In genomic region chr18:63409301-63409700, GRCh38 we compare ENCODE assay signal across 14 cellular contexts. TPM values are rescaled to one million over a fixed set of nuclear protein-coding genes. Genes with fewer than 3 reads are reported as not detected.
DNase-seq lines count a peak whose midpoint lies in the region; ATAC-seq and TF ChIP-seq lines count a peak whose summit lies in the region.
"Had no signal": no experiment of that assay in that cellular context is flagged by ENCODE, and none has a peak within 500 bp of the region (broad histone marks: within the 10 kb centered on the region; RNA-seq: fewer than 3 reads in every experiment).

No MANE protein-coding gene starts in this region.

- no peak overlapping the region for H3K27ac ChIP-seq in RWPE1
- H3K27ac ChIP-seq in osteoblast (ENCODE audit: low read depth, low read length): peak overlapping the region; percentile 49
- H3K27ac ChIP-seq: A549, SJSA1, thoracic aorta had no signal

- H3K4me3 ChIP-seq in osteoblast (ENCODE audit: insufficient read depth, low read length): no peak overlapping the region
- H3K4me3 ChIP-seq: A549, SJSA1, thoracic aorta had no signal

- peaks cover 54% of the 10 kb centered on the region for H3K4me1 Mint-ChIP-seq in activated CD8-positive, alpha-beta memory T cell treated with anti-CD3 and anti-CD28 coated beads, Interleukin-2, amount 10 ng/mL, durations not matched to agents 7 days and 5 days
- peaks cover 25% of the 10 kb centered on the region for H3K4me1 Mint-ChIP-seq in MCF 10A (ENCODE audit: insufficient read depth, unreplicated experiment)

- H3K9me3 Mint-ChIP-seq in activated CD8-positive, alpha-beta memory T cell treated with anti-CD3 and anti-CD28 coated beads, Interleukin-2, amount 10 ng/mL, durations not matched to agents 7 days and 5 days (ENCODE audit: low read depth): no peaks in the 10 kb centered on the region
- no peaks in the 10 kb centered on the region for H3K9me3 Mint-ChIP-seq in MCF 10A (ENCODE audit: unreplicated experiment)

- H3K27me3 Mint-ChIP-seq in activated CD8-positive, alpha-beta memory T cell treated with anti-CD3 and anti-CD28 coated beads, Interleukin-2, amount 10 ng/mL, durations not matched to agents 7 days and 5 days: no peaks in the 10 kb centered on the region
- no peaks in the 10 kb centered on the region for H3K27me3 Mint-ChIP-seq in MCF 10A (ENCODE audit: insufficient read depth, unreplicated experiment)

- POLR2A ChIA-PET in RWPE1 (lab: Yijun Ruan, JAX; ENCODE audit: low non-redundant PET): no interaction called here
- POLR2A ChIA-PET in MCF 10A (lab: Yijun Ruan, JAX): interaction anchor here (0.7 to 4.2 kb wide), 11 partner anchors 13 to 69 kb away, joined by 3 to 85 read pairs (median 5); partner anchors contain the start of genes SERPINB5 and VPS4B

- TF ChIP-seq CTCF in RWPE1 (conservative IDR thresholded peaks at IDR 0.05; ENCODE audit: low read depth) (no peak), MCF 10A (IDR thresholded peaks at IDR 0.05; ENCODE audit: unreplicated experiment) (no peak), osteoblast (IDR thresholded peaks at IDR 0.05; ENCODE audit: extremely low read depth, low read depth, low read length) (no peak)

- H2AFZ ChIP-seq in osteoblast (ENCODE audit: low read length): no peak overlapping the region

- no peak overlapping the region for H3K4me2 ChIP-seq in osteoblast (ENCODE audit: insufficient read depth, low read length)
- H3K4me2 ChIP-seq: A549 had no signal

- H3K27me3 ChIP-seq in osteoblast (ENCODE audit: insufficient read depth, low read length): no peaks in the 10 kb centered on the region
- H3K27me3 ChIP-seq: SJSA1 had no signal

- ATAC-seq in activated CD8-positive, alpha-beta memory T cell treated with anti-CD3 and anti-CD28 coated beads, Interleukin-2, amount 10 ng/mL, durations not matched to agents 7 days and 5 days: peak; percentile 74
- ATAC-seq in GM21515 (IDR thresholded peaks at IDR 0.05; ENCODE audit: unreplicated experiment) (no peak), HG03045 (IDR thresholded peaks at IDR 0.05; ENCODE audit: unreplicated experiment) (no peak)
- ATAC-seq: A549 had no signal

- peaks cover 8% of the 10 kb centered on the region for H3K4me1 ChIP-seq in osteoblast (ENCODE audit: insufficient read depth, low read length)

- BruUV-seq in MCF 10A (replicated peaks; lab: Mats Ljungman, UMichigan): no TSS peak

- H4K20me1 ChIP-seq in osteoblast (ENCODE audit: insufficient read depth, low read length): peaks cover 10% of the 10 kb centered on the region

- peak overlapping the region; percentile 72 for H3K27ac Mint-ChIP-seq in activated CD8-positive, alpha-beta memory T cell treated with anti-CD3 and anti-CD28 coated beads, Interleukin-2, amount 10 ng/mL, durations not matched to agents 7 days and 5 days
- peak overlapping the region; percentile 57 for H3K27ac Mint-ChIP-seq in MCF 10A (ENCODE audit: low read depth, unreplicated experiment)

- H3K36me3 ChIP-seq in osteoblast (ENCODE audit: insufficient read depth, low read length): peaks cover 38% of the 10 kb centered on the region

- CTCF ChIA-PET in activated CD8-positive, alpha-beta memory T cell treated with anti-CD3 and anti-CD28 coated beads, Interleukin-2, amount 10 ng/mL, durations not matched to agents 7 days and 5 days (lab: Charles Lee): interaction anchor here (0.6 to 1.6 kb wide), 2 partner anchors 13 to 68 kb away, joined by 3 to 4 read pairs; partner anchors contain the start of gene VPS4B
- CTCF ChIA-PET in RWPE1 (lab: Yijun Ruan, JAX) (interaction anchor here (0.7 kb wide), 1 partner anchor 67 kb away, joined by 3 read pairs; the partner anchor contains the start of gene SERPINB5), MCF 10A (lab: Yijun Ruan, JAX) (interaction anchor here (1.1 to 2.1 kb wide), 3 partner anchors 16 to 97 kb away, joined by 3 to 9 read pairs (median 3); no protein-coding TSS in a partner anchor)

- peaks cover 58% of the 10 kb centered on the region for H3K36me3 Mint-ChIP-seq in activated CD8-positive, alpha-beta memory T cell treated with anti-CD3 and anti-CD28 coated beads, Interleukin-2, amount 10 ng/mL, durations not matched to agents 7 days and 5 days
- H3K36me3 Mint-ChIP-seq in MCF 10A (ENCODE audit: insufficient read depth, unreplicated experiment): peaks cover 54% of the 10 kb centered on the region

- no peak overlapping the region for H3K4me3 Mint-ChIP-seq in activated CD8-positive, alpha-beta memory T cell treated with anti-CD3 and anti-CD28 coated beads, Interleukin-2, amount 10 ng/mL, durations not matched to agents 7 days and 5 days
- H3K4me3 Mint-ChIP-seq in MCF 10A (ENCODE audit: unreplicated experiment): no peak overlapping the region

- H3K9me3 ChIP-seq in osteoblast (ENCODE audit: low read depth, low read length): no peaks in the 10 kb centered on the region
- H3K9me3 ChIP-seq: A549, SJSA1, thoracic aorta had no signal

- peaks cover 66% of the 10 kb centered on the region for H3K79me2 ChIP-seq in osteoblast (ENCODE audit: insufficient read depth, low read length)

- intact Hi-C loops in MCF 10A (cut with micrococcal nuclease): no loop called here

- DNase-seq in activated CD8-positive, alpha-beta memory T cell treated with anti-CD3 and anti-CD28 coated beads, Interleukin-2, amount 10 ng/mL, durations not matched to agents 7 days and 5 days: peak; percentile 63
- DNase-seq in activated CD8-positive, alpha-beta memory T cell treated with anti-CD3 and anti-CD28 coated beads, Interleukin-2, amount 50 U/mL, for 4 hours: no peak
- DNase-seq in RWPE1 (ENCODE audit: low spot score) (peak; percentile 41), MCF 10A (ENCODE audit: unreplicated experiment) (peak; percentile 71), osteoblast (ENCODE audit: insufficient read length, low spot score, missing footprints) (no peak)
- DNase-seq in stimulated activated CD4-positive, alpha-beta T cell treated with anti-CD3 and anti-CD28 coated beads, Interleukin-12 subunit alpha, Interleukin-12 subunit beta, amount 100 ng/mL, for 4 hours: no peak
- DNase-seq: activated CD8-positive, alpha-beta memory T cell treated with anti-CD3 and anti-CD28 coated beads, Interleukin-2, amount 50 U/mL, for 48 hours; NCI-H1092 treated with DMSO at 0.1 percent for 48 hours; NCI-H2171 treated with DMSO at 0.1 percent for 48 hours had no signal

RNA-seq across cellular contexts. Expression of gene VPS4B, which starts 13.0 kb away (rescaled TPM):
- 10 to 100 TPM; 63.3 to 64.8 TPM for total RNA-seq in activated CD8-positive, alpha-beta memory T cell treated with anti-CD3 and anti-CD28 coated beads, Interleukin-2, amount 10 ng/mL, durations not matched to agents 7 days and 5 days
- total RNA-seq in MCF 10A (2022): 67.8 and 89.8 TPM in 2 replicates
- 42.4 and 47.4 TPM in 2 replicates for total RNA-seq in osteoblast

RNA-seq across cellular contexts. Expression of gene KDSR, which starts 42.3 kb away (rescaled TPM):
- 10 to 100 TPM; 34.6 to 48.4 TPM for total RNA-seq in activated CD8-positive, alpha-beta memory T cell treated with anti-CD3 and anti-CD28 coated beads, Interleukin-2, amount 10 ng/mL, durations not matched to agents 7 days and 5 days
- total RNA-seq in MCF 10A (2022) (97.4 and 108 TPM in 2 replicates), osteoblast (46.3 and 53.0 TPM in 2 replicates)

Comparison
In these comparisons a context has a peak if more than half of its experiments do, and no peak if none do; other contexts are left out.
1. DNase-seq: peak in activated CD8-positive, alpha-beta memory T cell treated with anti-CD3 and anti-CD28 coated beads, Interleukin-2, amount 10 ng/mL, durations not matched to agents 7 days and 5 days (single experiment), RWPE1 (single experiment) and MCF 10A (single experiment); none in activated CD8-positive, alpha-beta memory T cell treated with anti-CD3 and anti-CD28 coated beads, Interleukin-2, amount 50 U/mL, for 4 hours (single experiment), osteoblast (single experiment) and stimulated activated CD4-positive, alpha-beta T cell treated with anti-CD3 and anti-CD28 coated beads, Interleukin-12 subunit alpha, Interleukin-12 subunit beta, amount 100 ng/mL, for 4 hours (single experiment).